ENCODE assay signal across 33 cellular contexts in genomic region chr10:17802350-17802749, GRCh38. TPM values are rescaled to one million over a fixed set of nuclear protein-coding genes. Genes with fewer than 3 reads are reported as not detected.
"Had no signal": no experiment of that assay in that cellular context is flagged by ENCODE, and none has a peak within 500 bp of the region (broad histone marks: within the 10 kb centered on the region; RNA-seq: fewer than 3 reads in every experiment).

No MANE protein-coding gene starts in this region.

- H3K9me3 ChIP-seq: adrenal gland, body of pancreas, breast epithelium had no signal

- DNase-seq: activated B cell treated with CpG ODN at 0.5 μM for 24 hours; activated CD4-positive, alpha-beta memory T cell treated with anti-CD3 and anti-CD28 coated beads, Interleukin-2, amount 10 ng/mL, durations not matched to agents 7 days and 5 days; activated CD4-positive, alpha-beta T cell treated with anti-CD3 and anti-CD28 coated beads for 36 hours; activated CD4-positive, alpha-beta T cell treated with anti-CD3 and anti-CD28 coated beads for 48 hours; activated CD4-positive, alpha-beta T cell treated with anti-CD3 and anti-CD28 coated beads, Interleukin-2, amount 10 ng/mL, durations not matched to agents 7 days and 5 days; activated CD4-positive, alpha-beta T cell treated with anti-CD3 and anti-CD28 coated beads, Interleukin-2, amount 50 U/mL, for 48 hours; activated CD4-positive, CD25-positive, alpha-beta regulatory T cell treated with anti-CD3 and anti-CD28 coated beads, Interleukin-2, amount 50 U/mL, for 72 hours; activated CD8-positive, alpha-beta memory T cell treated with anti-CD3 and anti-CD28 coated beads for 24 hours; activated CD8-positive, alpha-beta memory T cell treated with anti-CD3 and anti-CD28 coated beads, Interleukin-2, amount 10 ng/mL, durations not matched to agents 7 days and 5 days; activated CD8-positive, alpha-beta T cell treated with anti-CD3 and anti-CD28 coated beads, Interleukin-2, amount 10 ng/mL, durations not matched to agents 7 days and 5 days; activated effector memory CD4-positive, alpha-beta T cell treated with anti-CD3 and anti-CD28 coated beads, Interleukin-2, amount 50 U/mL, for 16 hours; activated gamma-delta T cell treated with Interleukin-2 at 50 U/mL for 16 hours; activated naive CD4-positive, alpha-beta T cell; activated naive CD4-positive, alpha-beta T cell treated with anti-CD3 and anti-CD28 coated beads for 36 hours; activated naive CD4-positive, alpha-beta T cell treated with anti-CD3 and anti-CD28 coated beads, Interleukin-2, amount 50 U/mL, for 16 hours; activated naive CD8-positive, alpha-beta T cell treated with anti-CD3 and anti-CD28 coated beads for 36 hours; activated T-cell treated with anti-CD3 and anti-CD28 coated beads for 4 hours; activated T-cell treated with anti-CD3 and anti-CD28 coated beads, Interleukin-2, amount 50 U/mL, for 1 hour; activated T-cell treated with anti-CD3 and anti-CD28 coated beads, Interleukin-2, amount 50 U/mL, for 4 hours; activated T-cell treated with anti-CD3 and anti-CD28 coated beads, Interleukin-2, amount 50 U/mL, for 72 hours; adrenal gland; amniotic stem cell; aorta; body of pancreas; central memory CD4-positive, alpha-beta T cell; T-helper 1 cell; T-helper 2 cell; T-helper 9 cell had no signal

- H3K27me3 ChIP-seq: adrenal gland, body of pancreas, brain microvascular endothelial cell, breast epithelium had no signal

- H3K4me3 ChIP-seq: adrenal gland, body of pancreas, breast epithelium had no signal

- H3K4me1 ChIP-seq: adrenal gland, body of pancreas, breast epithelium had no signal

- H3K27ac ChIP-seq: adrenal gland, body of pancreas, brain microvascular endothelial cell, breast epithelium, VCaP had no signal

- H3K36me3 ChIP-seq: adrenal gland, brain microvascular endothelial cell, breast epithelium had no signal

- ATAC-seq: activated CD8-positive, alpha-beta memory T cell treated with anti-CD3 and anti-CD28 coated beads, Interleukin-2, amount 10 ng/mL, durations not matched to agents 7 days and 5 days; activated CD8-positive, alpha-beta T cell treated with anti-CD3 and anti-CD28 coated beads, Interleukin-2, amount 10 ng/mL, durations not matched to agents 7 days and 5 days; body of pancreas had no signal

RNA-seq across cellular contexts. Expression of gene MRC1, which starts 6.8 kb away (rescaled TPM):
- total RNA-seq: activated CD4-positive, alpha-beta memory T cell treated with anti-CD3 and anti-CD28 coated beads, Interleukin-2, amount 10 ng/mL, durations not matched to agents 7 days and 5 days; activated CD4-positive, alpha-beta T cell treated with anti-CD3 and anti-CD28 coated beads, Interleukin-2, amount 10 ng/mL, durations not matched to agents 7 days and 5 days; activated CD8-positive, alpha-beta T cell treated with anti-CD3 and anti-CD28 coated beads, Interleukin-2, amount 10 ng/mL, durations not matched to agents 7 days and 5 days; activated naive CD4-positive, alpha-beta T cell treated with anti-CD3 and anti-CD28 coated beads, Interleukin-2, amount 50 U/mL, for 72 hours; activated T-helper 1 cell treated with anti-CD3 and anti-CD28 coated beads, Interleukin-12 subunit alpha, Interleukin-12 subunit beta, Interleukin-2, Interleukin-4 antibody, amounts not matched to agents 30 ng/mL and 10 ng/mL and 1 ng/mL, durations not matched to agents 14 hours and 24 hours and 36 hours had no signal

RNA-seq across cellular contexts. Expression of gene TMEM236, which starts 50.3 kb away (rescaled TPM):
- total RNA-seq: activated naive CD4-positive, alpha-beta T cell treated with anti-CD3 and anti-CD28 coated beads for 36 hours; activated T-helper 1 cell treated with anti-CD3 and anti-CD28 coated beads, Interleukin-12 subunit alpha, Interleukin-12 subunit beta, Interleukin-2, Interleukin-4 antibody, amounts not matched to agents 30 ng/mL and 10 ng/mL and 1 ng/mL, durations not matched to agents 14 hours and 24 hours and 36 hours had no signal
